28 cellular contexts compared by ENCODE assay signal in the genomic region with DNA sequence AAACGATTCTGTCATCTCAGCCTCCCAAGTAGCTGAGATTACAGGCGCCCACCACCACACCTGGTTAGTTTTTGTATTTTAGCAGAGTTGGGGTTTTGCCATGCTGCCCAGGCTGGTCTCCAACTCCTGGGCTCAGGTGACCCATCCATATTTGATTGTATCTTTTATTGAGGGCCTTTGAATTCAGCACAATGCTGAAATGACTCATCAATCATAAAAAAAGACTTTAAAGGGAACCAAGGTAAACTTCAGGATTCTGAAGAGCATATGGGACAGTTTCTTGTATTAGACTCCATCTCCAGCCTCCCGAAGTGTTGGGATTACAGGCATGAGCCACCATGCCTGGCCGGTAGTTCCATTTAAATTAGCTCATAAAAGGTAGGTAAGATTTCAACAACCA.
"Had no signal": no experiment of that assay in that cellular context is flagged by ENCODE, and none has a peak within 500 bp of the region (broad histone marks: within the 10 kb centered on the region; RNA-seq: fewer than 3 reads in every experiment).

No MANE protein-coding gene starts in this region.

- H3K27me3 ChIP-seq: suprapubic skin, testis, thyroid gland, tibial artery, tibial nerve, transverse colon, upper lobe of left lung, uterus, vagina had no signal

- DNase-seq: stimulated activated CD4-positive, alpha-beta T cell treated with anti-CD3 and anti-CD28 coated beads, Interleukin-2, amount 100 ng/mL, for 48 hours; stimulated activated CD4-positive, alpha-beta T cell treated with anti-CD3 and anti-CD28 coated beads, Interleukin-4, amount 100 ng/mL, for 1 hour; stimulated activated CD4-positive, alpha-beta T cell treated with anti-CD3 and anti-CD28 coated beads, Interleukin-4, amount 100 ng/mL, for 24 hours; stimulated activated CD4-positive, alpha-beta T cell treated with anti-CD3 and anti-CD28 coated beads, Interleukin-4, amount 100 ng/mL, for 4 hours; stimulated activated CD8-positive, alpha-beta memory T cell treated with anti-CD3 and anti-CD28 coated beads, Interleukin-4, amount 100 ng/mL, for 48 hours; stimulated activated naive B cell treated with anti-CD40 and anti-IgM and Interleukin-4, amounts not matched to agents 10 μg/mL and 1 μg/mL and 100 μg/mL, for 72 hours; stimulated activated naive CD4-positive, alpha-beta T cell; stimulated activated naive CD4-positive, alpha-beta T cell treated with Interleukin-2 at 50 U/mL for 16 hours; stimulated activated naive CD8-positive, alpha-beta T cell treated with anti-CD3 and anti-CD28 coated beads, Interleukin-15, amount 100 ng/mL, for 72 hours; stimulated activated naive CD8-positive, alpha-beta T cell treated with anti-CD3 and anti-CD28 coated beads, Interleukin-15, Interleukin-2, amounts not matched to agents 100 U/mL and 50 U/mL, for 24 hours; stomach; substantia nigra; testis; thyroid gland; tibial artery; transverse colon; trophoblast cell; upper lobe of left lung; upper lobe of right lung; uterus had no signal

- H3K36me3 Mint-ChIP-seq: stimulated activated effector memory CD8-positive, alpha-beta T cell treated with anti-CD3 and anti-CD28 coated beads, Interleukin-12 subunit alpha, Interleukin-12 subunit beta, amount 100 ng/mL, for 72 hours; stimulated activated memory B cell treated with anti-CD40 and anti-IgM and Interleukin-4, amounts not matched to agents 10 μg/mL and 1 μg/mL and 100 μg/mL, for 72 hours; stimulated activated naive B cell treated with anti-CD40 and anti-IgM and Interleukin-4, amounts not matched to agents 10 μg/mL and 1 μg/mL and 100 μg/mL, for 72 hours; type B pancreatic cell had no signal

- H3K4me3 ChIP-seq: stomach, suprapubic skin, testis, thoracic aorta, thyroid gland, tibial artery, tibial nerve, transverse colon, upper lobe of left lung, upper lobe of right lung, uterus, vagina had no signal

- H3K4me3 Mint-ChIP-seq: stimulated activated effector memory CD8-positive, alpha-beta T cell treated with anti-CD3 and anti-CD28 coated beads, Interleukin-12 subunit alpha, Interleukin-12 subunit beta, amount 100 ng/mL, for 72 hours; stimulated activated memory B cell treated with anti-CD40 and anti-IgM and Interleukin-4, amounts not matched to agents 10 μg/mL and 1 μg/mL and 100 μg/mL, for 72 hours; stimulated activated naive B cell treated with anti-CD40 and anti-IgM and Interleukin-4, amounts not matched to agents 10 μg/mL and 1 μg/mL and 100 μg/mL, for 72 hours; stimulated activated naive CD8-positive, alpha-beta T cell treated with anti-CD3 and anti-CD28 coated beads, Interleukin-15, amount 100 ng/mL, for 72 hours; stimulated activated naive CD8-positive, alpha-beta T cell treated with anti-CD3 and anti-CD28 coated beads, Interleukin-15, Interleukin-2, amounts not matched to agents 100 ng/mL and 50 ng/mL, for 24 hours; type B pancreatic cell had no signal

- H3K4me1 ChIP-seq: stomach, testis, thyroid gland, tibial artery, tibial nerve, transverse colon, upper lobe of left lung, upper lobe of right lung, uterus, vagina had no signal

- H3K9me3 Mint-ChIP-seq: stimulated activated effector memory CD8-positive, alpha-beta T cell treated with anti-CD3 and anti-CD28 coated beads, Interleukin-12 subunit alpha, Interleukin-12 subunit beta, amount 100 ng/mL, for 72 hours; stimulated activated memory B cell treated with anti-CD40 and anti-IgM and Interleukin-4, amounts not matched to agents 10 μg/mL and 1 μg/mL and 100 μg/mL, for 72 hours; stimulated activated naive CD8-positive, alpha-beta T cell treated with anti-CD3 and anti-CD28 coated beads, Interleukin-15, Interleukin-2, amounts not matched to agents 100 ng/mL and 50 ng/mL, for 24 hours had no signal

- H3K9me3 ChIP-seq: stomach, suprapubic skin, testis, thoracic aorta, thyroid gland, tibial artery, tibial nerve, transverse colon, upper lobe of left lung, upper lobe of right lung, uterus, vagina had no signal

- H3K27ac Mint-ChIP-seq: stimulated activated effector memory CD8-positive, alpha-beta T cell treated with anti-CD3 and anti-CD28 coated beads, Interleukin-12 subunit alpha, Interleukin-12 subunit beta, amount 100 ng/mL, for 72 hours; stimulated activated memory B cell treated with anti-CD40 and anti-IgM and Interleukin-4, amounts not matched to agents 10 μg/mL and 1 μg/mL and 100 μg/mL, for 72 hours; stimulated activated naive B cell treated with anti-CD40 and anti-IgM and Interleukin-4, amounts not matched to agents 10 μg/mL and 1 μg/mL and 100 μg/mL, for 72 hours; stimulated activated naive CD8-positive, alpha-beta T cell treated with anti-CD3 and anti-CD28 coated beads, Interleukin-15, amount 100 ng/mL, for 72 hours; stimulated activated naive CD8-positive, alpha-beta T cell treated with anti-CD3 and anti-CD28 coated beads, Interleukin-15, Interleukin-2, amounts not matched to agents 100 ng/mL and 50 ng/mL, for 24 hours; type B pancreatic cell had no signal

- H3K36me3 ChIP-seq: stomach, suprapubic skin, thoracic aorta, thyroid gland, tibial artery, tibial nerve, transverse colon, upper lobe of left lung, upper lobe of right lung, uterus, vagina had no signal

- ATAC-seq: stimulated activated effector memory CD8-positive, alpha-beta T cell treated with anti-CD3 and anti-CD28 coated beads, Interleukin-12 subunit alpha, Interleukin-12 subunit beta, amount 100 ng/mL, for 72 hours; stimulated activated memory B cell treated with anti-CD40 and anti-IgM and Interleukin-4, amounts not matched to agents 10 μg/mL and 1 μg/mL and 100 μg/mL, for 72 hours; stimulated activated naive B cell treated with anti-CD40 and anti-IgM and Interleukin-4, amounts not matched to agents 10 μg/mL and 1 μg/mL and 100 μg/mL, for 72 hours; stimulated activated naive CD8-positive, alpha-beta T cell treated with anti-CD3 and anti-CD28 coated beads, Interleukin-15, amount 100 ng/mL, for 72 hours; stimulated activated naive CD8-positive, alpha-beta T cell treated with anti-CD3 and anti-CD28 coated beads, Interleukin-15, Interleukin-2, amounts not matched to agents 100 U/mL and 50 U/mL, for 24 hours; upper lobe of right lung had no signal

- H3K27ac ChIP-seq: stomach, suprapubic skin, testis, thoracic aorta, thyroid gland, tibial artery, tibial nerve, transverse colon, upper lobe of left lung, upper lobe of right lung, uterus, vagina had no signal
